In genomic region chr7:37921340-37921805, GRCh38 we compare ENCODE assay signal across 8 cellular contexts. TPM values are rescaled to one million over a fixed set of nuclear protein-coding genes. Genes with fewer than 3 reads are reported as not detected.
DNase-seq lines count a peak whose midpoint lies in the region; ATAC-seq and TF ChIP-seq lines count a peak whose summit lies in the region.

No MANE protein-coding gene starts in this region.

- peak; percentile 20 for ATAC-seq in GM19468 (IDR thresholded peaks at IDR 0.05; ENCODE audit: extremely low read depth, unreplicated experiment)
- no peak for ATAC-seq in T-helper 17 cell
- peak; percentile 56 to 60 (median 60) for ATAC-seq in natural killer cell

- H3K4me3 Mint-ChIP-seq in T-helper 17 cell (peak overlapping the region; percentile 67), natural killer cell (peak overlapping the region; percentile 87)

- peak overlapping the region; percentile 76 for H3K4me3 ChIP-seq in Jurkat, Clone E6-1 (ENCODE audit: low read length)

- no peaks in the 10 kb centered on the region for H3K9me3 Mint-ChIP-seq in natural killer cell

- intact Hi-C loops in natural killer cell (cut with micrococcal nuclease): no loop called here

- TF ChIP-seq CTCF in natural killer cell (IDR thresholded peaks at IDR 0.05): no peak

- H3K4me1 Mint-ChIP-seq in T-helper 17 cell (peaks cover 8% of the 10 kb centered on the region), natural killer cell (peaks cover 21 to 23% of the 10 kb centered on the region in 2 donors)

- H3K27me3 Mint-ChIP-seq in T-helper 17 cell (peaks cover 42% of the 10 kb centered on the region), natural killer cell (ENCODE audit: low read depth in 2 of 2) (peaks cover 11 to 35% of the 10 kb centered on the region in 2 donors)

- H3K27ac Mint-ChIP-seq in T-helper 17 cell (no peak overlapping the region), natural killer cell (peak overlapping the region in 1 of 2 donors; percentile 64)

- H3K36me3 Mint-ChIP-seq in T-helper 17 cell (ENCODE audit: low read depth) (peaks cover 6% of the 10 kb centered on the region), natural killer cell (no peaks in the 10 kb centered on the region)

- no peaks in the 10 kb centered on the region for H3K9me3 ChIP-seq in T-helper 17 cell (ENCODE audit: control insufficient read depth, low read length, poor library complexity, severe bottlenecking)

- DNase-seq in DMS153 treated with DMSO at 0.1 percent for 48 hours (lab: John Stamatoyannopoulos, UW; ENCODE audit: unreplicated experiment) (peak; percentile 32), T-helper 17 cell (no peak), fibroblast of gingiva (ENCODE audit: low read depth) (peak; percentile 4), natural killer cell (no peak), NCI-H2227 (lab: John Stamatoyannopoulos, UW; ENCODE audit: unreplicated experiment) (no peak), NCI-H2107 (lab: John Stamatoyannopoulos, UW) (no peak)
- peak; percentile 69 for DNase-seq in Jurkat, Clone E6-1 (ENCODE audit: low read depth, low spot score)

RNA-seq across cellular contexts. Expression of gene EPDR1, which starts 0.9 kb away (rescaled TPM):
- 39.9 TPM for polyA plus RNA-seq in Jurkat, Clone E6-1 (2012; ENCODE audit: insufficient read depth, insufficient read length)
- under 1 TPM in 1 of 2 donors, not detected in 1; 0.29 TPM for total RNA-seq in T-helper 17 cell
- 1 to 10 TPM; 1.4 to 2.1 (median 2.0) TPM for total RNA-seq in natural killer cell

RNA-seq across cellular contexts. Expression of gene SFRP4, which starts 4.8 kb away (rescaled TPM):
- polyA plus RNA-seq in Jurkat, Clone E6-1 (2012; ENCODE audit: insufficient read depth, insufficient read length): not detected
- total RNA-seq in T-helper 17 cell: not detected
- under 1 TPM in 1 of 3 donors, not detected in 2; 0.09 TPM for total RNA-seq in natural killer cell

Comparison
In these comparisons a context has a peak if more than half of its experiments do, and no peak if none do; other contexts are left out.
1. DNase-seq: peak in DMS153 treated with DMSO at 0.1 percent for 48 hours (single experiment), Jurkat, Clone E6-1 (single experiment) and fibroblast of gingiva (single experiment); none in T-helper 17 cell (0 of 3), natural killer cell (single experiment), NCI-H2227 (single experiment) and NCI-H2107 (single experiment).